ENCODE assay signal across 11 cellular contexts in genomic region chr19:47637550-47637949, GRCh38. TPM values are rescaled to one million over a fixed set of nuclear protein-coding genes. Genes with fewer than 3 reads are reported as not detected.
DNase-seq lines count a peak whose midpoint lies in the region; ATAC-seq and TF ChIP-seq lines count a peak whose summit lies in the region.
"Had no signal": no experiment of that assay in that cellular context is flagged by ENCODE, and none has a peak within 500 bp of the region (broad histone marks: within the 10 kb centered on the region; RNA-seq: fewer than 3 reads in every experiment).

No MANE protein-coding gene starts in this region.

- H3K36me3 ChIP-seq in muscle layer of duodenum (ENCODE audit: control insufficient read depth in 1 of 2, insufficient read depth in 2 of 2, low read length in 2 of 2) (no peaks in the 10 kb centered on the region), vagina (no peaks in the 10 kb centered on the region)
- H3K36me3 ChIP-seq: pancreas had no signal

- peaks cover 0 to 23% of the 10 kb centered on the region in 2 donors for H3K4me1 ChIP-seq in muscle layer of duodenum (ENCODE audit: control insufficient read depth in 1 of 2, insufficient read depth in 2 of 2, low read length in 2 of 2)
- H3K4me1 ChIP-seq in vagina = peaks cover 44% of the 10 kb centered on the region
- H3K4me1 ChIP-seq: pancreas had no signal

- H3K27ac Mint-ChIP-seq in stimulated activated naive CD8-positive, alpha-beta T cell treated with anti-CD3 and anti-CD28 coated beads, Interleukin-15, Interleukin-2, amounts not matched to agents 100 ng/mL and 50 ng/mL, for 24 hours = peak overlapping the region; percentile 4
- H3K27ac Mint-ChIP-seq in stimulated activated naive CD8-positive, alpha-beta T cell treated with anti-CD3 and anti-CD28 coated beads, Interleukin-15, amount 100 ng/mL, for 72 hours = peak overlapping the region in 1 of 2 donors; percentile 60

- no peaks in the 10 kb centered on the region for H3K9me3 Mint-ChIP-seq in stimulated activated naive CD8-positive, alpha-beta T cell treated with anti-CD3 and anti-CD28 coated beads, Interleukin-15, Interleukin-2, amounts not matched to agents 100 ng/mL and 50 ng/mL, for 24 hours
- no peaks in the 10 kb centered on the region for H3K9me3 Mint-ChIP-seq in stimulated activated naive CD8-positive, alpha-beta T cell treated with anti-CD3 and anti-CD28 coated beads, Interleukin-15, amount 100 ng/mL, for 72 hours

- no peak for DNase-seq in stimulated activated naive CD8-positive, alpha-beta T cell treated with anti-CD3 and anti-CD28 coated beads, Interleukin-15, amount 100 ng/mL, for 72 hours
- DNase-seq in vagina (ENCODE audit: extremely low spot score in 2 of 2) = no peak
- no peak for DNase-seq in effector CD4-positive, alpha-beta T cell
- DNase-seq: kidney, NCI-H1436, pancreas had no signal

- peaks cover 7% of the 10 kb centered on the region for H3K36me3 Mint-ChIP-seq in stimulated activated naive CD8-positive, alpha-beta T cell treated with anti-CD3 and anti-CD28 coated beads, Interleukin-15, Interleukin-2, amounts not matched to agents 100 ng/mL and 50 ng/mL, for 24 hours (ENCODE audit: low read depth)

- TF ChIP-seq CTCF in vagina (IDR thresholded peaks at IDR 0.05) = no peak

- peak overlapping the region in 1 of 2 donors; percentile 11 for H3K4me3 ChIP-seq in muscle layer of duodenum (ENCODE audit: low read depth in 1 of 2, low read length in 2 of 2)
- H3K4me3 ChIP-seq in vagina = no peak overlapping the region
- H3K4me3 ChIP-seq: pancreas had no signal

- peak overlapping the region; percentile 12 for H3K27ac ChIP-seq in cingulate gyrus (ENCODE audit: low read depth, low read length)
- H3K27ac ChIP-seq in muscle layer of duodenum (ENCODE audit: low read length) = peak overlapping the region; percentile 80
- peak overlapping the region; percentile 79 for H3K27ac ChIP-seq in vagina
- H3K27ac ChIP-seq: pancreas had no signal

- H3K9me3 ChIP-seq in muscle layer of duodenum (ENCODE audit: control insufficient read depth in 1 of 2, low read length in 2 of 2) (no peaks in the 10 kb centered on the region), vagina (no peaks in the 10 kb centered on the region)
- H3K9me3 ChIP-seq: pancreas had no signal

- ATAC-seq in stimulated activated naive CD8-positive, alpha-beta T cell treated with anti-CD3 and anti-CD28 coated beads, Interleukin-15, amount 100 ng/mL, for 72 hours = no peak
- ATAC-seq in HG02798 (IDR thresholded peaks at IDR 0.05; ENCODE audit: poor library complexity, unreplicated experiment) (no peak), esophagus mucosa (no peak)
- ATAC-seq: pancreas had no signal

- H3K27me3 ChIP-seq in muscle layer of duodenum (ENCODE audit: low read depth, low read length) (no peaks in the 10 kb centered on the region), vagina (no peaks in the 10 kb centered on the region)
- H3K27me3 ChIP-seq: pancreas had no signal

- intact Hi-C loops in vagina (cut with DNase I) = no loop called here

- TF ChIP-seq POLR2A in vagina (IDR thresholded peaks at IDR 0.05) = no peak

- H3K27me3 Mint-ChIP-seq in stimulated activated naive CD8-positive, alpha-beta T cell treated with anti-CD3 and anti-CD28 coated beads, Interleukin-15, Interleukin-2, amounts not matched to agents 100 ng/mL and 50 ng/mL, for 24 hours = no peaks in the 10 kb centered on the region
- no peaks in the 10 kb centered on the region for H3K27me3 Mint-ChIP-seq in stimulated activated naive CD8-positive, alpha-beta T cell treated with anti-CD3 and anti-CD28 coated beads, Interleukin-15, amount 100 ng/mL, for 72 hours

- H3K4me3 Mint-ChIP-seq in stimulated activated naive CD8-positive, alpha-beta T cell treated with anti-CD3 and anti-CD28 coated beads, Interleukin-15, Interleukin-2, amounts not matched to agents 100 ng/mL and 50 ng/mL, for 24 hours = no peak overlapping the region
- H3K4me3 Mint-ChIP-seq in stimulated activated naive CD8-positive, alpha-beta T cell treated with anti-CD3 and anti-CD28 coated beads, Interleukin-15, amount 100 ng/mL, for 72 hours = no peak overlapping the region

- H3K4me1 Mint-ChIP-seq in stimulated activated naive CD8-positive, alpha-beta T cell treated with anti-CD3 and anti-CD28 coated beads, Interleukin-15, Interleukin-2, amounts not matched to agents 100 ng/mL and 50 ng/mL, for 24 hours (ENCODE audit: low read depth) = peaks cover 16% of the 10 kb centered on the region
- peaks cover 38% of the 10 kb centered on the region for H3K4me1 Mint-ChIP-seq in stimulated activated naive CD8-positive, alpha-beta T cell treated with anti-CD3 and anti-CD28 coated beads, Interleukin-15, amount 100 ng/mL, for 72 hours

RNA-seq across cellular contexts. Expression of gene BICRA, which starts 28.6 kb away (rescaled TPM):
- total RNA-seq in vagina (5.2 TPM), esophagus mucosa (7.9 TPM)

Comparison
In these comparisons a context has a peak if more than half of its experiments do, and no peak if none do; other contexts are left out.
1. H3K27ac ChIP-seq: peak in every context shown above with its lines; median percentile 80 in muscle layer of duodenum; 79 in vagina; 12 in cingulate gyrus.